8 cellular contexts compared by ENCODE assay signal in the genomic region with DNA sequence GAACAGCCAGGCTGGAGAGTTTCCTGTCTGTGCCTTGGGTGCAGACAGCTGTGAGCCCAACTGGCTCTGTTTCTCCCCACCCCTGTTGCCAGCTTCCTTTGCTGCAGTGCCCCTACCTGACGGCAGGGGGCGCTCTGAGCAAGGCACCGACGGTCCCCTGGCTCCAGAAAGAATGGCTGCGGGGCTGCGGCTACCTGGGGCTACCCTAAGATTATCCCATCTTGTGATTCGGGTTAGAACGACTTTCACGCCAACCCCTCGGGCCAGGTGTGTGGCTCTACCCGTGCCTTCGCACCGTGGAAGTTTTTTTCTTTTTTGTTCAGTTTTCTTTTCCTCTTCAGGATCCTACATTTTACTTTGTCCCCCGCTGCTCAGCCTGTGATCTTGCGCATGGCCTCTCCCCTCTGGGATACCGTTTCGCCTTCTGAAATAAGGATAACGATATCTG. TPM values are rescaled to one million over a fixed set of nuclear protein-coding genes. Genes with fewer than 3 reads are reported as not detected.
DNase-seq lines count a peak whose midpoint lies in the region; ATAC-seq, FAIRE-seq and TF ChIP-seq lines count a peak whose summit lies in the region.

No MANE protein-coding gene starts in this region.

- DNase-seq in DMS 273 treated with DMSO at 0.1 percent for 48 hours (lab: John Stamatoyannopoulos, UW): peak; percentile 56
- peak; percentile 8 for DNase-seq in KG1 (lab: John Stamatoyannopoulos, UW)
- peak; percentile 92 for DNase-seq in RWPE1 (ENCODE audit: low spot score)
- peak; percentile 60 for DNase-seq in activated effector memory CD4-positive, alpha-beta T cell treated with Interleukin-2 at 50 U/mL for 16 hours
- DNase-seq in frontal cortex (ENCODE audit: low spot score in 2 of 2): peak; percentile 40 to 76
- DNase-seq in ovary: peak; percentile 53 to 84 (median 75)
- peak; percentile 72 for DNase-seq in transverse colon

- no peak for FAIRE-seq in frontal cortex (lab: Jason Lieb, UNC)

- intact Hi-C loops in ovary (cut with DNase I): loop anchor here in 2 of 4 donors (5.0 to 10.0 kb wide), 5 partner anchors 232 to 662 kb away; partner anchors contain the start of gene RAB5IF (in 1 of the 2)
- intact Hi-C loops in transverse colon (cut with DNase I; ENCODE audit: low total_unique reads): loop anchor here (5.0 kb wide), 1 partner anchor 239 kb away; no protein-coding TSS in a partner anchor

- in situ Hi-C loops in transverse colon (cut with MboI; ENCODE audit: low pct_ligation_motif_present in 1 of 4, low pct_unique_long_range_greater_than_20kb in 1 of 4, low sequenced_read_pairs in 3 of 4): loop anchor here (10.0 to 25.0 kb wide), 2 partner anchors 234 to 242 kb away; no protein-coding TSS in a partner anchor

- H3K4me3 ChIP-seq in ovary (no peak overlapping the region), transverse colon (no peak overlapping the region)

- H3K27ac ChIP-seq in RWPE1 (no peak overlapping the region), ovary (no peak overlapping the region), transverse colon (no peak overlapping the region)

- H3K9me3 ChIP-seq in ovary (no peaks in the 10 kb centered on the region), transverse colon (no peaks in the 10 kb centered on the region)

- H3K27me3 ChIP-seq in ovary: no peaks in the 10 kb centered on the region
- H3K27me3 ChIP-seq in transverse colon: no peaks in the 10 kb centered on the region

- TF ChIP-seq CTCF in RWPE1 (conservative IDR thresholded peaks at IDR 0.05; ENCODE audit: low read depth) (peak; percentile 100), ovary (IDR thresholded peaks at IDR 0.05) (peak; percentile 70 to 85 (median 77)), transverse colon (IDR thresholded peaks at IDR 0.05) (peak; percentile 82 to 97 (median 94))

- TF ChIP-seq EP300 in ovary (IDR thresholded peaks at IDR 0.05) (no peak), transverse colon (IDR thresholded peaks at IDR 0.05; ENCODE audit: low read depth) (no peak)

- TF ChIP-seq POLR2A in ovary (IDR thresholded peaks at IDR 0.05): no peak
- no peak for TF ChIP-seq POLR2A in transverse colon (IDR thresholded peaks at IDR 0.05)

- CTCF ChIA-PET in RWPE1 (lab: Yijun Ruan, JAX): interaction anchor here (0.5 to 2.7 kb wide), 94 partner anchors 9 to 1878 kb away, joined by 3 to 50 read pairs (median 4); partner anchors contain the start of genes AAR2, CNBD2, RAB5IF and SCAND1

- POLR2A ChIA-PET in RWPE1 (lab: Yijun Ruan, JAX; ENCODE audit: low non-redundant PET): no interaction called here

- 42 to 46% (median 42%) methylated on average over 18 of the region's 18 CpGs for WGBS in ovary, 3 donors
- 42 to 90% methylated on average over 2 to 18 of the region's 18 CpGs for WGBS in transverse colon (ENCODE audit: low coverage in 1 of 2), 2 donors

- no peaks in the 10 kb centered on the region for H3K4me1 ChIP-seq in ovary (ENCODE audit: insufficient read depth)
- H3K4me1 ChIP-seq in transverse colon: no peaks in the 10 kb centered on the region

- no peak for ATAC-seq in HG02588 (IDR thresholded peaks at IDR 0.05; ENCODE audit: unreplicated experiment)

- no peaks in the 10 kb centered on the region for H3K36me3 ChIP-seq in ovary
- H3K36me3 ChIP-seq in transverse colon: peaks cover 0 to 9% (median 0%) of the 10 kb centered on the region in 4 donors

RNA-seq across cellular contexts. Expression of gene AAR2, which starts 33.4 kb away (rescaled TPM):
- total RNA-seq in frontal cortex (24.9 TPM), ovary (10 to 100 TPM; 19.7 to 30.9 (median 26.6) TPM), transverse colon (10 to 100 TPM; 18.7 to 25.5 (median 24.1) TPM)
- polyA plus RNA-seq in ovary: 10 to 100 TPM; 24.4 to 40.2 TPM

RNA-seq across cellular contexts. Expression of gene EPB41L1, which starts 48.4 kb away (rescaled TPM):
- total RNA-seq in frontal cortex (58.7 TPM), ovary (10 to 100 TPM; 23.4 to 81.4 (median 63.2) TPM), transverse colon (100 to 1,000 TPM in 1 of 4 donors, 10 to 100 TPM in 3; 36.4 to 167 (median 79.4) TPM)
- 100 to 1,000 TPM in 1 of 2 donors, 10 to 100 TPM in 1; 23.8 to 207 TPM for polyA plus RNA-seq in ovary

Comparison
In these comparisons a context has a peak if more than half of its experiments do, and no peak if none do; other contexts are left out.
1. DNase-seq: peak in every context shown above with its lines; median percentile 92 in RWPE1; 75 in ovary; 72 in transverse colon; 60 in activated effector memory CD4-positive, alpha-beta T cell treated with Interleukin-2 at 50 U/mL for 16 hours; 58 in frontal cortex; 56 in DMS 273 treated with DMSO at 0.1 percent for 48 hours; 8 in KG1.